ENCODE assay signal across 7 cellular contexts in genomic region chr11:57493507-57494503, GRCh38. TPM values are rescaled to one million over a fixed set of nuclear protein-coding genes. Genes with fewer than 3 reads are reported as not detected.
DNase-seq lines count a peak whose midpoint lies in the region; ATAC-seq and TF ChIP-seq lines count a peak whose summit lies in the region.

No MANE protein-coding gene starts in this region.

- no peaks in the 10 kb centered on the region for H3K27me3 Mint-ChIP-seq in activated T-helper 1 cell treated with anti-CD3 and anti-CD28 coated beads, Interleukin-12 subunit alpha, Interleukin-12 subunit beta, Interleukin-2, Interleukin-4 antibody, amounts not matched to agents 30 ng/mL and 10 ng/mL and 1 ng/mL, durations not matched to agents 14 hours and 24 hours and 36 hours (ENCODE audit: insufficient read depth)

- no peak overlapping the region for H3K4me3 Mint-ChIP-seq in activated T-helper 1 cell treated with anti-CD3 and anti-CD28 coated beads, Interleukin-12 subunit alpha, Interleukin-12 subunit beta, Interleukin-2, Interleukin-4 antibody, amounts not matched to agents 30 ng/mL and 10 ng/mL and 1 ng/mL, durations not matched to agents 14 hours and 24 hours and 36 hours

- H3K27ac Mint-ChIP-seq in activated T-helper 1 cell treated with anti-CD3 and anti-CD28 coated beads, Interleukin-12 subunit alpha, Interleukin-12 subunit beta, Interleukin-2, Interleukin-4 antibody, amounts not matched to agents 30 ng/mL and 10 ng/mL and 1 ng/mL, durations not matched to agents 14 hours and 24 hours and 36 hours: peak overlapping the region; percentile 23

- H3K4me2 ChIP-seq in OCI-LY1 (ENCODE audit: low read length): no peak overlapping the region

- peak; percentile 50 for DNase-seq in activated T-helper 1 cell treated with anti-CD3 and anti-CD28 coated beads, Interleukin-12 subunit alpha, Interleukin-12 subunit beta, Interleukin-2, Interleukin-4 antibody, amounts not matched to agents 30 ng/mL and 10 ng/mL and 1 ng/mL, durations not matched to agents 14 hours and 24 hours and 36 hours (ENCODE audit: low spot score)
- DNase-seq in glomerular visceral epithelial cell (ENCODE audit: extremely low spot score) (peak; percentile 40), gastrocnemius medialis (peak; percentile 45 to 80), GF-D8 (lab: John Stamatoyannopoulos, UW) (no peak)

- H3K9me3 ChIP-seq in OCI-LY1 (ENCODE audit: low read length) (no peaks in the 10 kb centered on the region), gastrocnemius medialis (no peaks in the 10 kb centered on the region)

- H3K79me2 ChIP-seq in OCI-LY1 (ENCODE audit: insufficient read depth, low read length): no peaks in the 10 kb centered on the region

- peak; percentile 94 for TF ChIP-seq CTCF in OCI-LY1 (IDR thresholded peaks at IDR 0.05; ENCODE audit: low read length)
- TF ChIP-seq CTCF in gastrocnemius medialis (IDR thresholded peaks at IDR 0.05 in 4 of 5, conservative IDR thresholded peaks at IDR 0.05 in 1 of 5): peak; percentile 88 to 96 (median 92)

- no peaks in the 10 kb centered on the region for H3K9me3 Mint-ChIP-seq in activated T-helper 1 cell treated with anti-CD3 and anti-CD28 coated beads, Interleukin-12 subunit alpha, Interleukin-12 subunit beta, Interleukin-2, Interleukin-4 antibody, amounts not matched to agents 30 ng/mL and 10 ng/mL and 1 ng/mL, durations not matched to agents 14 hours and 24 hours and 36 hours

- no peaks in the 10 kb centered on the region for H3K9me2 ChIP-seq in OCI-LY1 (ENCODE audit: low read depth, low read length)

- no peaks in the 10 kb centered on the region for H3F3A ChIP-seq in OCI-LY1 (ENCODE audit: insufficient read depth, low read length)

- in situ Hi-C loops in gastrocnemius medialis (cut with MboI; ENCODE audit: low sequenced_read_pairs in 4 of 4): loop anchor here (5.0 to 25.0 kb wide), 3 partner anchors 33 to 169 kb away; partner anchors contain the start of genes P2RX3 (in 1 of the 4), SSRP1 (in 1 of the 4) and TNKS1BP1 (in 1 of the 4)

- ATAC-seq in GM18517 (IDR thresholded peaks at IDR 0.05; ENCODE audit: unreplicated experiment) (peak; percentile 58), HG03025 (IDR thresholded peaks at IDR 0.05; ENCODE audit: low FRiP score, unreplicated experiment) (peak; percentile 69), gastrocnemius medialis (peak; percentile 74 to 82)

- peaks cover 11% of the 10 kb centered on the region for H3K4me1 Mint-ChIP-seq in activated T-helper 1 cell treated with anti-CD3 and anti-CD28 coated beads, Interleukin-12 subunit alpha, Interleukin-12 subunit beta, Interleukin-2, Interleukin-4 antibody, amounts not matched to agents 30 ng/mL and 10 ng/mL and 1 ng/mL, durations not matched to agents 14 hours and 24 hours and 36 hours (ENCODE audit: low read depth)

- no peaks in the 10 kb centered on the region for H3K36me3 Mint-ChIP-seq in activated T-helper 1 cell treated with anti-CD3 and anti-CD28 coated beads, Interleukin-12 subunit alpha, Interleukin-12 subunit beta, Interleukin-2, Interleukin-4 antibody, amounts not matched to agents 30 ng/mL and 10 ng/mL and 1 ng/mL, durations not matched to agents 14 hours and 24 hours and 36 hours (ENCODE audit: low read depth)

- no peak for TF ChIP-seq POLR2A in gastrocnemius medialis (IDR thresholded peaks at IDR 0.05)

- intact Hi-C loops in activated T-helper 1 cell treated with anti-CD3 and anti-CD28 coated beads, Interleukin-12 subunit alpha, Interleukin-12 subunit beta, Interleukin-2, Interleukin-4 antibody, amounts not matched to agents 30 ng/mL and 10 ng/mL and 1 ng/mL, durations not matched to agents 14 hours and 24 hours and 36 hours (cut with micrococcal nuclease): loop anchor here (1.0 to 5.0 kb wide), 5 partner anchors 11 to 150 kb away; no protein-coding TSS in a partner anchor
- intact Hi-C loops in gastrocnemius medialis (cut with DNase I; ENCODE audit: low total_unique reads): loop anchor here (1.0 kb wide), 1 partner anchor 32 kb away; no protein-coding TSS in a partner anchor

- peak overlapping the region; percentile 73 for H3K27ac ChIP-seq in OCI-LY1 (ENCODE audit: low read depth, low read length, poor library complexity, severe bottlenecking)
- H3K27ac ChIP-seq in gastrocnemius medialis: peak overlapping the region; percentile 72 to 80 (median 77)

- H3K4me1 ChIP-seq in OCI-LY1 (ENCODE audit: insufficient read depth, low read length, severe bottlenecking): peaks cover 7% of the 10 kb centered on the region
- peaks cover 20 to 25% of the 10 kb centered on the region in 2 donors for H3K4me1 ChIP-seq in gastrocnemius medialis

- H3K36me3 ChIP-seq in OCI-LY1 (ENCODE audit: insufficient read depth, low read length): peaks cover 61% of the 10 kb centered on the region
- H3K36me3 ChIP-seq in gastrocnemius medialis: peaks cover 0 to 13% of the 10 kb centered on the region in 2 donors

- H3K27me3 ChIP-seq in OCI-LY1 (ENCODE audit: insufficient read depth, low read length) (no peaks in the 10 kb centered on the region), gastrocnemius medialis (no peaks in the 10 kb centered on the region)

- peak overlapping the region; percentile 51; the same call in 1 of the 2 replicates for H3K9ac ChIP-seq in OCI-LY1 (ENCODE audit: low read length)

- H4K20me1 ChIP-seq in OCI-LY1 (ENCODE audit: insufficient read depth, low read length): no peaks in the 10 kb centered on the region

- H3K4me3 ChIP-seq in OCI-LY1 (ENCODE audit: low read depth, low read length, poor library complexity, severe bottlenecking): no peak overlapping the region
- no peak overlapping the region for H3K4me3 ChIP-seq in gastrocnemius medialis

- no peak overlapping the region for H2AFZ ChIP-seq in OCI-LY1 (ENCODE audit: low read length)

RNA-seq across cellular contexts. Expression of gene SLC43A1, which starts 21.7 kb away (rescaled TPM):
- 29.1 and 30.3 TPM in 2 replicates for total RNA-seq in activated T-helper 1 cell treated with anti-CD3 and anti-CD28 coated beads, Interleukin-12 subunit alpha, Interleukin-12 subunit beta, Interleukin-2, Interleukin-4 antibody, amounts not matched to agents 30 ng/mL and 10 ng/mL and 1 ng/mL, durations not matched to agents 14 hours and 24 hours and 36 hours
- total RNA-seq in gastrocnemius medialis: 10 to 100 TPM in 3 of 4 donors, 1 to 10 TPM in 1; 7.4 to 35.1 (median 15.8) TPM

RNA-seq across cellular contexts. Expression of gene RTN4RL2, which starts 33.5 kb away (rescaled TPM):
- total RNA-seq in activated T-helper 1 cell treated with anti-CD3 and anti-CD28 coated beads, Interleukin-12 subunit alpha, Interleukin-12 subunit beta, Interleukin-2, Interleukin-4 antibody, amounts not matched to agents 30 ng/mL and 10 ng/mL and 1 ng/mL, durations not matched to agents 14 hours and 24 hours and 36 hours: 0.54 TPM in 1 of 2 replicates, not detected in the other
- total RNA-seq in gastrocnemius medialis: 1 to 10 TPM in 1 of 4 donors, under 1 TPM in 3; 0.13 to 2.8 (median 0.77) TPM

RNA-seq across cellular contexts. Expression of gene TIMM10, which starts 36.7 kb away (rescaled TPM):
- 98.2 and 99.6 TPM in 2 replicates for total RNA-seq in activated T-helper 1 cell treated with anti-CD3 and anti-CD28 coated beads, Interleukin-12 subunit alpha, Interleukin-12 subunit beta, Interleukin-2, Interleukin-4 antibody, amounts not matched to agents 30 ng/mL and 10 ng/mL and 1 ng/mL, durations not matched to agents 14 hours and 24 hours and 36 hours
- 10 to 100 TPM; 45.4 to 61.7 (median 49.5) TPM for total RNA-seq in gastrocnemius medialis

RNA-seq across cellular contexts. Expression of gene SMTNL1, which starts 43.6 kb away (rescaled TPM):
- total RNA-seq in activated T-helper 1 cell treated with anti-CD3 and anti-CD28 coated beads, Interleukin-12 subunit alpha, Interleukin-12 subunit beta, Interleukin-2, Interleukin-4 antibody, amounts not matched to agents 30 ng/mL and 10 ng/mL and 1 ng/mL, durations not matched to agents 14 hours and 24 hours and 36 hours: not detected in 2 replicates
- 10 to 100 TPM; 23.0 to 52.7 (median 43.4) TPM for total RNA-seq in gastrocnemius medialis
